Comparison of ENCODE assay signal across 8 cellular contexts in the genomic region with DNA sequence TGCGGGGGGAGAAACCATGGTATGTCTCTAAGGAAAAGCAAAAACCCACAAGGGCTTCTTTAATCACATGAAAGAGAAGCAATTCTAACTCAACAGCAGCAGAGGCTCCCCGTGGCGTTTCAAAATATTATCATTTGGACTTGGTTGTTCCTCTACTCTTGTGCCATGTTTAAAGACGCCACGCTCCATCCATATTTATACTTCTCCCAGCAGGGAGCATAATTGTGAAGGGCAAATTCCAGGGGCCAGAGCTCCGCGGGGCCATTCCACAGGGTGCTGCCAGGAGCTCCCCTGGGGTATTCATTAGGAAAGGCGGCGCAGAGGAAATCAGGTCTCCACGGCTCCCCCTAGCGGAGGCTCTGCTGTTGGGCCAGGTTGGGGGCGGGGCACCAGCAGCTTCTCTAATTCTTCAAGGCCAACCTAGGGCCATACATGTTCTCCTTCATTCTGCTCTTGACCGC.
A peak's percentile ranks its signal among the peaks of the same experiment; 100 is the strongest.
DNase-seq lines count a peak whose midpoint lies in the region; ATAC-seq and TF ChIP-seq lines count a peak whose summit lies in the region.

No MANE protein-coding gene starts in this region.

- ATAC-seq in GM18909 (IDR thresholded peaks at IDR 0.05; ENCODE audit: poor library complexity, unreplicated experiment) (peak; percentile 88), HG03432 (IDR thresholded peaks at IDR 0.05; ENCODE audit: unreplicated experiment) (peak; percentile 91)

- no peaks in the 10 kb centered on the region for H3K4me1 ChIP-seq in PC-9 (replicated peaks; ENCODE audit: insufficient read depth)

- H3K27me3 Mint-ChIP-seq in progenitor cell of endocrine pancreas: peaks cover 9% of the 10 kb centered on the region

- H3F3A ChIP-seq in PC-9 (ENCODE audit: insufficient read depth, low read depth): no peaks in the 10 kb centered on the region

- H3K27ac Mint-ChIP-seq in progenitor cell of endocrine pancreas: no peak overlapping the region

- no peaks in the 10 kb centered on the region for H3K36me3 Mint-ChIP-seq in progenitor cell of endocrine pancreas (ENCODE audit: insufficient read depth)

- POLR2A ChIA-PET in PC-9 (lab: Charles Lee; ENCODE audit: unreplicated experiment): interaction anchor here (0.6 kb wide), 1 partner anchor 75 kb away, joined by 6 read pairs; no protein-coding TSS in a partner anchor

- no peaks in the 10 kb centered on the region for H3K79me2 ChIP-seq in PC-9 (ENCODE audit: low read depth)

- H3K9me3 ChIP-seq in PC-9 (ENCODE audit: insufficient read depth, low read depth): no peaks in the 10 kb centered on the region

- DNase-seq in AG08395 (ENCODE audit: low spot score): peak; percentile 67
- peak; percentile 43 to 62 for DNase-seq in PC-9
- DNase-seq in activated T-helper 1 cell treated with Interleukin-2 at 50 U/mL for 16 hours (ENCODE audit: low read depth): peak; percentile 67
- peak; percentile 50 for DNase-seq in foreskin melanocyte
- peak; percentile 43 for DNase-seq in progenitor cell of endocrine pancreas (ENCODE audit: low spot score, unreplicated experiment)
- no peak for DNase-seq in epidermal melanocyte (ENCODE audit: insufficient read length, low spot score)

- TF ChIP-seq CTCF in PC-9 (conservative IDR thresholded peaks at IDR 0.05) (peak; percentile 91), progenitor cell of endocrine pancreas (IDR thresholded peaks at IDR 0.05; ENCODE audit: unreplicated experiment) (peak; percentile 67)

- no peaks in the 10 kb centered on the region for H3K4me1 Mint-ChIP-seq in progenitor cell of endocrine pancreas (ENCODE audit: low read depth)

- BruUV-seq in PC-9 (replicated peaks; lab: Mats Ljungman, UMichigan): no TSS peak

- H2AFZ ChIP-seq in PC-9: no peak overlapping the region

- no peaks in the 10 kb centered on the region for H3K27me3 ChIP-seq in PC-9 (ENCODE audit: insufficient read depth, low read depth)

- no peaks in the 10 kb centered on the region for H3K9me2 ChIP-seq in PC-9 (ENCODE audit: insufficient read depth)

- H3K27ac ChIP-seq in PC-9: no peak overlapping the region

- H3K4me3 ChIP-seq in PC-9: no peak overlapping the region

- CTCF ChIA-PET in PC-9 (lab: Charles Lee): no interaction called here

- H4K20me1 ChIP-seq in PC-9 (ENCODE audit: insufficient read depth): no peaks in the 10 kb centered on the region

- H3K36me3 ChIP-seq in PC-9 (ENCODE audit: low read depth): no peaks in the 10 kb centered on the region

- H3K9me3 Mint-ChIP-seq in progenitor cell of endocrine pancreas (ENCODE audit: low read depth): no peaks in the 10 kb centered on the region

- no peak overlapping the region for H3K4me3 Mint-ChIP-seq in progenitor cell of endocrine pancreas (ENCODE audit: low read depth)

- intact Hi-C loops in PC-9 (cut with micrococcal nuclease; ENCODE audit: unreplicated experiment): no loop called here

- no peak overlapping the region for H3K4me2 ChIP-seq in PC-9
